In genomic region chr9:751137-752051, GRCh38 we compare ENCODE assay signal across 7 cellular contexts.
A peak's percentile ranks its signal among the peaks of the same experiment; 100 is the strongest.
DNase-seq lines count a peak whose midpoint lies in the region; ATAC-seq and TF ChIP-seq lines count a peak whose summit lies in the region.

No MANE protein-coding gene starts in this region.

- ATAC-seq in GM19395 (IDR thresholded peaks at IDR 0.05; ENCODE audit: unreplicated experiment): peak; percentile 85

- peak overlapping the region; percentile 12 for H3K4me3 Mint-ChIP-seq in stimulated activated naive CD8-positive, alpha-beta T cell treated with anti-CD3 and anti-CD28 coated beads, Interleukin-15, Interleukin-2, amounts not matched to agents 100 ng/mL and 50 ng/mL, for 24 hours

- no peaks in the 10 kb centered on the region for H3K36me3 Mint-ChIP-seq in stimulated activated naive CD8-positive, alpha-beta T cell treated with anti-CD3 and anti-CD28 coated beads, Interleukin-15, Interleukin-2, amounts not matched to agents 100 ng/mL and 50 ng/mL, for 24 hours (ENCODE audit: low read depth)

- no peak for TF ChIP-seq CTCF in epithelial cell of esophagus (IDR thresholded peaks at IDR 0.05; ENCODE audit: insufficient read depth, low read depth, low read length, missing control alignments)

- peak overlapping the region; percentile 59 for H3K27ac Mint-ChIP-seq in stimulated activated naive CD8-positive, alpha-beta T cell treated with anti-CD3 and anti-CD28 coated beads, Interleukin-15, Interleukin-2, amounts not matched to agents 100 ng/mL and 50 ng/mL, for 24 hours

- no peak overlapping the region for H3K4me3 ChIP-seq in epithelial cell of esophagus (ENCODE audit: low read length)

- H3K4me1 Mint-ChIP-seq in stimulated activated naive CD8-positive, alpha-beta T cell treated with anti-CD3 and anti-CD28 coated beads, Interleukin-15, Interleukin-2, amounts not matched to agents 100 ng/mL and 50 ng/mL, for 24 hours (ENCODE audit: low read depth): peaks cover 55% of the 10 kb centered on the region

- no peaks in the 10 kb centered on the region for H3K9me3 Mint-ChIP-seq in stimulated activated naive CD8-positive, alpha-beta T cell treated with anti-CD3 and anti-CD28 coated beads, Interleukin-15, Interleukin-2, amounts not matched to agents 100 ng/mL and 50 ng/mL, for 24 hours

- H3K27me3 Mint-ChIP-seq in stimulated activated naive CD8-positive, alpha-beta T cell treated with anti-CD3 and anti-CD28 coated beads, Interleukin-15, Interleukin-2, amounts not matched to agents 100 ng/mL and 50 ng/mL, for 24 hours: peaks cover 4% of the 10 kb centered on the region

- peak; percentile 73 for DNase-seq in LHCN-M2 (ENCODE audit: low read depth)
- DNase-seq in epithelial cell of esophagus (ENCODE audit: low read depth): peak; percentile 58
- DNase-seq in amygdala (lab: John Stamatoyannopoulos, UW): no peak
- DNase-seq in mesenteric fat pad (ENCODE audit: low spot score): no peak
- DNase-seq in NK-92 treated with Interleukin-12 subunit alpha and Interleukin-12 subunit beta, amount 100 ng/mL, for 24 hours (lab: John Stamatoyannopoulos, UW): no peak

Comparison
In these comparisons a context has a peak if more than half of its experiments do, and no peak if none do; other contexts are left out.
1. DNase-seq: peak in LHCN-M2 (single experiment) and epithelial cell of esophagus (single experiment); none in amygdala (0 of 56), mesenteric fat pad (single experiment) and NK-92 treated with Interleukin-12 subunit alpha and Interleukin-12 subunit beta, amount 100 ng/mL, for 24 hours (single experiment).